ENCODE assay signal across 28 cellular contexts in the genomic region with DNA sequence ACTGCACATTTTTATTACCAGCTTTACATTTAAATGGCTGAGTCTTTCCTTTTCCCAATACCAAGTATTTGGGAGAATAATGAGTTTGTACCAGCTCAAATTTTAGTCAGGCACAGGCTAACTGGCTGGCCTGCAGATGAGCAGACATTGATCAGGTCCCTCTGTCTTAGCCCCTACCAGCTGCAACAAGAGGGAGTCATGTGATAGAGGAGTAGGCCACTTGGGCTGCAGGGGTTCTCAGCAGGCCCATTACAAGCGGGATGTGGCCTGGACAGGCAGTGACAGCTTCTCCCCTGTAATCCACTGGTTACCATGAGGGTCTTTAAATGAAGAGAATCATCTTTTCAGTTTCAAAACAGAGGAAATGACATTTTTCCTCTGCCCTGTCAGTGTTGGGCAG.
"Had no signal": no experiment of that assay in that cellular context is flagged by ENCODE, and none has a peak within 500 bp of the region (broad histone marks: within the 10 kb centered on the region; RNA-seq: fewer than 3 reads in every experiment).

No MANE protein-coding gene starts in this region.

- H3K4me1 Mint-ChIP-seq: immature natural killer cell; memory B cell; naive B cell; neural crest cell; stimulated activated naive B cell treated with anti-CD40 and anti-IgM and Interleukin-4, amounts not matched to agents 10 μg/mL and 1 μg/mL and 100 μg/mL, for 72 hours had no signal

- H3K27ac ChIP-seq: gastrocnemius medialis, ovary, psoas muscle, sigmoid colon, thoracic aorta, tibial nerve, upper lobe of left lung, uterus had no signal

- H3K36me3 Mint-ChIP-seq: immature natural killer cell; memory B cell; mesothelial cell of epicardium; naive B cell; natural killer cell treated with Interleukin-12 subunit alpha and Interleukin-12 subunit beta and Interleukin-15 and Interleukin-18, amount 100 ng/mL, for 72 hours; stimulated activated naive B cell treated with anti-CD40 and anti-IgM and Interleukin-4, amounts not matched to agents 10 μg/mL and 1 μg/mL and 100 μg/mL, for 72 hours had no signal

- H3K27ac Mint-ChIP-seq: effector memory CD8-positive, alpha-beta T cell; immature natural killer cell; memory B cell; mesothelial cell of epicardium; natural killer cell treated with Interleukin-12 subunit alpha and Interleukin-12 subunit beta and Interleukin-15 and Interleukin-18, amount 100 ng/mL, for 72 hours; stimulated activated naive B cell treated with anti-CD40 and anti-IgM and Interleukin-4, amounts not matched to agents 10 μg/mL and 1 μg/mL and 100 μg/mL, for 72 hours; stimulated activated naive CD8-positive, alpha-beta T cell treated with anti-CD3 and anti-CD28 coated beads, Interleukin-15, Interleukin-2, amounts not matched to agents 100 ng/mL and 50 ng/mL, for 24 hours had no signal

- H3K27me3 ChIP-seq: gastrocnemius medialis, ovary, sigmoid colon, tibial nerve, upper lobe of left lung had no signal

- H3K36me3 ChIP-seq: gastrocnemius medialis, ovary, sigmoid colon, thoracic aorta, tibial nerve, upper lobe of left lung, uterus had no signal

- H3K4me3 ChIP-seq: gastrocnemius medialis, lung, mucosa of descending colon, ovary, psoas muscle, sigmoid colon, thoracic aorta, tibial nerve, upper lobe of left lung, uterus had no signal

- H3K9me3 ChIP-seq: gastrocnemius medialis, mucosa of descending colon, ovary, psoas muscle, sigmoid colon, thoracic aorta, tibial nerve, upper lobe of left lung, uterus had no signal

- ATAC-seq: effector memory CD8-positive, alpha-beta T cell; gastrocnemius medialis; natural killer cell treated with Interleukin-12 subunit alpha and Interleukin-12 subunit beta and Interleukin-15 and Interleukin-18, amount 100 ng/mL, for 72 hours; psoas muscle; right cardiac atrium; stimulated activated naive B cell treated with anti-CD40 and anti-IgM and Interleukin-4, amounts not matched to agents 10 μg/mL and 1 μg/mL and 100 μg/mL, for 72 hours had no signal

- H3K4me3 Mint-ChIP-seq: effector memory CD8-positive, alpha-beta T cell; immature natural killer cell; memory B cell; mesothelial cell of epicardium; naive B cell; natural killer cell treated with Interleukin-12 subunit alpha and Interleukin-12 subunit beta and Interleukin-15 and Interleukin-18, amount 100 ng/mL, for 72 hours; neural crest cell; stimulated activated naive B cell treated with anti-CD40 and anti-IgM and Interleukin-4, amounts not matched to agents 10 μg/mL and 1 μg/mL and 100 μg/mL, for 72 hours; stimulated activated naive CD8-positive, alpha-beta T cell treated with anti-CD3 and anti-CD28 coated beads, Interleukin-15, Interleukin-2, amounts not matched to agents 100 ng/mL and 50 ng/mL, for 24 hours had no signal

- H3K27me3 Mint-ChIP-seq: effector memory CD8-positive, alpha-beta T cell; memory B cell; naive B cell; natural killer cell treated with Interleukin-12 subunit alpha and Interleukin-12 subunit beta and Interleukin-15 and Interleukin-18, amount 100 ng/mL, for 72 hours; stimulated activated naive B cell treated with anti-CD40 and anti-IgM and Interleukin-4, amounts not matched to agents 10 μg/mL and 1 μg/mL and 100 μg/mL, for 72 hours; stimulated activated naive CD8-positive, alpha-beta T cell treated with anti-CD3 and anti-CD28 coated beads, Interleukin-15, Interleukin-2, amounts not matched to agents 100 ng/mL and 50 ng/mL, for 24 hours had no signal

- DNase-seq: cerebellar nuclear complex; cortex of kidney; effector memory CD8-positive, alpha-beta T cell; foreskin fibroblast; gastrocnemius medialis; head of caudate nucleus; immature natural killer cell; mucosa of descending colon; naive B cell; nucleus accumbens; ovary; posterior cingulate gyrus; psoas muscle; right cardiac atrium; sigmoid colon; stimulated activated CD4-positive, alpha-beta T cell treated with anti-CD3 and anti-CD28 coated beads, Interleukin-15, amount 100 ng/mL, for 24 hours; stimulated activated CD4-positive, alpha-beta T cell treated with anti-CD3 and anti-CD28 coated beads, Interleukin-2, amount 100 ng/mL, for 48 hours; stimulated activated naive B cell treated with anti-CD40 and anti-IgM and Interleukin-4, amounts not matched to agents 10 μg/mL and 1 μg/mL and 100 μg/mL, for 72 hours; upper lobe of left lung; uterus had no signal

- H3K4me1 ChIP-seq: gastrocnemius medialis, psoas muscle, tibial nerve, upper lobe of left lung, uterus had no signal

- H3K9me3 Mint-ChIP-seq: memory B cell; mesothelial cell of epicardium; natural killer cell treated with Interleukin-12 subunit alpha and Interleukin-12 subunit beta and Interleukin-15 and Interleukin-18, amount 100 ng/mL, for 72 hours; neural crest cell; stimulated activated naive CD8-positive, alpha-beta T cell treated with anti-CD3 and anti-CD28 coated beads, Interleukin-15, Interleukin-2, amounts not matched to agents 100 ng/mL and 50 ng/mL, for 24 hours had no signal
